Comparison of ENCODE assay signal across 1 cellular context in the genomic region with DNA sequence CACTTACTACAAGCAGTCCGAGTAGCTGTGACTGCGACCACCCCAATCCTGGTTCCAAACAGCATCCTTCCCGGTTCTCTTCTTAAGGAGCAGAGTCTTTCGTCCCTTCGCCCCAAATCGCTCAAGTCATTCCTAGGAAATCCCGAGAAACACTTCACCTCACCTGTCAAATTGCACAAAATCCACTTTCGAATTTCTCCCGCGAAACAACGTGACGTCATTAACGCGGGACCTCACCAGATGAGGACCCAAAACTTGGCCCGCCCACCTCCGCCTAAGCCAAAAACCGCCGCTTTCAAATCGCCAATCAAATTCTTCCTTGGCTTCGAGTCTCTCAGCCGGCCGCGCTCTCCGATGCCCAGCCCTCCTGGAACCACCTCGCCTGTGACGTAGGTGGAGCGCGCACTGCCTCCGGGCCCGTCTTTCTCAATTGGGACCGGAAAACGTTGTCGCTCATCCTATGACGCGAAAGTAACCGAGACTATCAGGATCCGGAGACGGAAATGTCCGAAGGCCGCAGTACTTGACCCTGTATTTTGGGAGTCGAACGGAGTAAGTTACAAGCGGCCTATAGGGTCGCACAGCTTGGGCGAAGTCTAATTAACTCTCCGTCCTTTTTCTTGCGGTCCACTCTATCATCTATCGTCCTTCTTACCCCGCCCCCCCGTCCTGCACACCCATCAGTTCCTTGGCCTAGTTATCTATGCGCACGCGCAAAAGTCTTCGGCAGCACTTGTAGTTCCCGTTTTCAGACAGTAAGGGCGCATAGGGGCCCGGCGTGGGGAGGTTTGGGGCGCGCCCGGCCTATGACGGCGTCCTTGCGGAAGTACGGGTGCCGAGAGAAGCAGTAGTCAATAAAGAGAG.
A peak's percentile ranks its signal among the peaks of the same experiment; 100 is the strongest.
TF ChIP-seq lines count a peak whose summit lies in the region.

TSS of gene LARP7 (plus strand) at position 456 of the 864 bp plus-strand sequence. CDS start 7,527 bp downstream, outside the sequence.
A gene with protein sequence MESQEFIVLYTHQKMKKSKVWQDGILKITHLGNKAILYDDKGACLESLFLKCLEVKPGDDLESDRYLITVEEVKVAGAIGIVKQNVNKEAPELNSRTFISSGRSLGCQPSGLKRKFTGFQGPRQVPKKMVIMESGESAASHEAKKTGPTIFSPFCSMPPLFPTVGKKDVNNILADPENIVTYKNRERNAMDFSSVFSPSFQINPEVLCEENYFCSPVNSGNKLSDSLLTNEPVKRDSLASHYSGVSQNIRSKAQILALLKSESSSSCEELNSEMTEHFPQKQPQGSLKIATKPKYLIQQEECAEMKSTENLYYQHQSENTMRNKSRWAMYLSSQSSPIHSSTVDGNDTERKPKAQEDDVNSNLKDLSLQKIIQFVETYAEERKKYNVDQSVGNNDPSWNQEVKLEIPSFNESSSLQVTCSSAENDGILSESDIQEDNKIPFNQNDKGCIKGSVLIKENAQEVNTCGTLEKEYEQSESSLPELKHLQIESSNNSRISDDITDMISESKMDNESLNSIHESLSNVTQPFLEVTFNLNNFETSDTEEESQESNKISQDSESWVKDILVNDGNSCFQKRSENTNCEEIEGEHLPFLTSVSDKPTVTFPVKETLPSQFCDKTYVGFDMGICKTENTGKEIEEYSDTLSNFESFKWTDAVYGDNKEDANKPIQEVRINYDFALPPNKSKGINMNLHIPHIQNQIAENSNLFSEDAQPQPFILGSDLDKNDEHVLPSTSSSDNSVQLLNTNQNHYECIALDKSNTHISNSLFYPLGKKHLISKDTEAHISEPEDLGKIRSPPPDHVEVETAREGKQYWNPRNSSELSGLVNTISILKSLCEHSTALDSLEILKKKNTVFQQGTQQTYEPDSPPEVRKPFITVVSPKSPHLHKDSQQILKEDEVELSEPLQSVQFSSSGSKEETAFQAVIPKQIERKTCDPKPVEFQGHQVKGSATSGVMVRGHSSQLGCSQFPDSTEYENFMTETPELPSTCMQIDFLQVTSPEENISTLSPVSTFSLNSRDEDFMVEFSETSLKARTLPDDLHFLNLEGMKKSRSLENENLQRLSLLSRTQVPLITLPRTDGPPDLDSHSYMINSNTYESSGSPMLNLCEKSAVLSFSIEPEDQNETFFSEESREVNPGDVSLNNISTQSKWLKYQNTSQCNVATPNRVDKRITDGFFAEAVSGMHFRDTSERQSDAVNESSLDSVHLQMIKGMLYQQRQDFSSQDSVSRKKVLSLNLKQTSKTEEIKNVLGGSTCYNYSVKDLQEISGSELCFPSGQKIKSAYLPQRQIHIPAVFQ (N-terminal part only) (minus strand): TSS at position 222 of the 864 bp plus-strand sequence. CDS start 3,733 bp downstream, outside the sequence.

TF ChIP-seq in HepG2, 621 proteins besides CTCF, POLR2A, EP300 and RAD21 (continued from another document and continues in another):
- peak; percentile 39; the same call in 1 of the 2 replicates for TF ChIP-seq ERF (CRISPR knock-in tag; IDR thresholded peaks at IDR 0.05)
- TF ChIP-seq PLSCR1 (CRISPR knock-in tag; IDR thresholded peaks at IDR 0.05; ENCODE audit: borderline replicate concordance), result no peak
- peak; percentile 29; the same call in 1 of the 2 replicates for TF ChIP-seq NCOA2 (CRISPR knock-in tag; IDR thresholded peaks at IDR 0.05)
- TF ChIP-seq SRSF4 (IDR thresholded peaks at IDR 0.05; ENCODE audit: low read depth, low read length, poor library complexity, severe bottlenecking), result no peak
- TF ChIP-seq, protein P1, sequence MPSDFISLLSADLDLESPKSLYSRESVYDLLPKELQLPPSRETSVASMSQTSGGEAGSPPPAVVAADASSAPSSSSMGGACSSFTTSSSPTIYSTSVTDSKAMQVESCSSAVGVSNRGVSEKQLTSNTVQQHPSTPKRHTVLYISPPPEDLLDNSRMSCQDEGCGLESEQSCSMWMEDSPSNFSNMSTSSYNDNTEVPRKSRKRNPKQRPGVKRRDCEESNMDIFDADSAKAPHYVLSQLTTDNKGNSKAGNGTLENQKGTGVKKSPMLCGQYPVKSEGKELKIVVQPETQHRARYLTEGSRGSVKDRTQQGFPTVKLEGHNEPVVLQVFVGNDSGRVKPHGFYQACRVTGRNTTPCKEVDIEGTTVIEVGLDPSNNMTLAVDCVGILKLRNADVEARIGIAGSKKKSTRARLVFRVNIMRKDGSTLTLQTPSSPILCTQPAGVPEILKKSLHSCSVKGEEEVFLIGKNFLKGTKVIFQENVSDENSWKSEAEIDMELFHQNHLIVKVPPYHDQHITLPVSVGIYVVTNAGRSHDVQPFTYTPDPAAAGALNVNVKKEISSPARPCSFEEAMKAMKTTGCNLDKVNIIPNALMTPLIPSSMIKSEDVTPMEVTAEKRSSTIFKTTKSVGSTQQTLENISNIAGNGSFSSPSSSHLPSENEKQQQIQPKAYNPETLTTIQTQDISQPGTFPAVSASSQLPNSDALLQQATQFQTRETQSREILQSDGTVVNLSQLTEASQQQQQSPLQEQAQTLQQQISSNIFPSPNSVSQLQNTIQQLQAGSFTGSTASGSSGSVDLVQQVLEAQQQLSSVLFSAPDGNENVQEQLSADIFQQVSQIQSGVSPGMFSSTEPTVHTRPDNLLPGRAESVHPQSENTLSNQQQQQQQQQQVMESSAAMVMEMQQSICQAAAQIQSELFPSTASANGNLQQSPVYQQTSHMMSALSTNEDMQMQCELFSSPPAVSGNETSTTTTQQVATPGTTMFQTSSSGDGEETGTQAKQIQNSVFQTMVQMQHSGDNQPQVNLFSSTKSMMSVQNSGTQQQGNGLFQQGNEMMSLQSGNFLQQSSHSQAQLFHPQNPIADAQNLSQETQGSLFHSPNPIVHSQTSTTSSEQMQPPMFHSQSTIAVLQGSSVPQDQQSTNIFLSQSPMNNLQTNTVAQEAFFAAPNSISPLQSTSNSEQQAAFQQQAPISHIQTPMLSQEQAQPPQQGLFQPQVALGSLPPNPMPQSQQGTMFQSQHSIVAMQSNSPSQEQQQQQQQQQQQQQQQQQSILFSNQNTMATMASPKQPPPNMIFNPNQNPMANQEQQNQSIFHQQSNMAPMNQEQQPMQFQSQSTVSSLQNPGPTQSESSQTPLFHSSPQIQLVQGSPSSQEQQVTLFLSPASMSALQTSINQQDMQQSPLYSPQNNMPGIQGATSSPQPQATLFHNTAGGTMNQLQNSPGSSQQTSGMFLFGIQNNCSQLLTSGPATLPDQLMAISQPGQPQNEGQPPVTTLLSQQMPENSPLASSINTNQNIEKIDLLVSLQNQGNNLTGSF (CRISPR knock-in tag; IDR thresholded peaks at IDR 0.05), result no peak
- TF ChIP-seq SALL2 (CRISPR knock-in tag; IDR thresholded peaks at IDR 0.05), result peak; percentile 77
- 0 out of 2 replicates have a peak, but pooled peaks have one; percentile 36 for TF ChIP-seq CEBPG (CRISPR knock-in tag; IDR thresholded peaks at IDR 0.05)
- no peak for TF ChIP-seq ZFYVE20 (CRISPR knock-in tag; IDR thresholded peaks at IDR 0.05; ENCODE audit: borderline replicate concordance, low read depth)
- peak; percentile 97 for TF ChIP-seq KAT8 (CRISPR knock-in tag; IDR thresholded peaks at IDR 0.05)
- TF ChIP-seq, protein P2, sequence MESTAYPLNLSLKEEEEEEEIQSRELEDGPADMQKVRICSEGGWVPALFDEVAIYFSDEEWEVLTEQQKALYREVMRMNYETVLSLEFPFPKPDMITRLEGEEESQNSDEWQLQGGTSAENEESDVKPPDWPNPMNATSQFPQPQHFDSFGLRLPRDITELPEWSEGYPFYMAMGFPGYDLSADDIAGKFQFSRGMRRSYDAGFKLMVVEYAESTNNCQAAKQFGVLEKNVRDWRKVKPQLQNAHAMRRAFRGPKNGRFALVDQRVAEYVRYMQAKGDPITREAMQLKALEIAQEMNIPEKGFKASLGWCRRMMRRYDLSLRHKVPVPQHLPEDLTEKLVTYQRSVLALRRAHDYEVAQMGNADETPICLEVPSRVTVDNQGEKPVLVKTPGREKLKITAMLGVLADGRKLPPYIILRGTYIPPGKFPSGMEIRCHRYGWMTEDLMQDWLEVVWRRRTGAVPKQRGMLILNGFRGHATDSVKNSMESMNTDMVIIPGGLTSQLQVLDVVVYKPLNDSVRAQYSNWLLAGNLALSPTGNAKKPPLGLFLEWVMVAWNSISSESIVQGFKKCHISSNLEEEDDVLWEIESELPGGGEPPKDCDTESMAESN (CRISPR knock-in tag; conservative IDR thresholded peaks at IDR 0.05), result peak; percentile 21; the same call in 1 of the 2 replicates
- TF ChIP-seq KLF12 (CRISPR knock-in tag; IDR thresholded peaks at IDR 0.05; ENCODE audit: borderline replicate concordance), result peak; percentile 64; the same call in 1 of the 2 replicates
- peak; percentile 88 for TF ChIP-seq ZNF501 (CRISPR knock-in tag; IDR thresholded peaks at IDR 0.05)
- TF ChIP-seq MXD4 (CRISPR knock-in tag; IDR thresholded peaks at IDR 0.05), result peak; percentile 80; the same call in 1 of the 2 replicates
- peak; percentile 56; the same call in 1 of the 2 replicates for TF ChIP-seq NFKBIZ (CRISPR knock-in tag; IDR thresholded peaks at IDR 0.05)
- no peak for TF ChIP-seq ZNF644 (CRISPR knock-in tag; IDR thresholded peaks at IDR 0.05; ENCODE audit: low read depth)
- TF ChIP-seq BORCS8-MEF2B (CRISPR knock-in tag; IDR thresholded peaks at IDR 0.05), result peak; percentile 69; the same call in 1 of the 2 replicates
- no peak for TF ChIP-seq CC2D1A (CRISPR knock-in tag; IDR thresholded peaks at IDR 0.05)
- peak; percentile 83 for TF ChIP-seq POLR2G (IDR thresholded peaks at IDR 0.05; ENCODE audit: low read depth, low read length)
- TF ChIP-seq YY1 (IDR thresholded peaks at IDR 0.05; ENCODE audit: insufficient read depth, insufficient replicate concordance, low read depth, low read length), result peak; percentile 17
- TF ChIP-seq ZNF773 (CRISPR knock-in tag; IDR thresholded peaks at IDR 0.05; ENCODE audit: borderline replicate concordance), result no peak
- no peak for TF ChIP-seq ZBTB26 (CRISPR knock-in tag; IDR thresholded peaks at IDR 0.05; ENCODE audit: borderline replicate concordance)
- TF ChIP-seq ZNF883 (CRISPR knock-in tag; IDR thresholded peaks at IDR 0.05; ENCODE audit: not compliant biosample characterization), result no peak
- peak; percentile 99 for TF ChIP-seq KDM5A (IDR thresholded peaks at IDR 0.05; ENCODE audit: borderline replicate concordance, low read length)
- TF ChIP-seq ZNF276 (CRISPR knock-in tag; IDR thresholded peaks at IDR 0.05; ENCODE audit: low read depth), result 0 out of 2 replicates have a peak, but pooled peaks have one; percentile 14
- peak; percentile 72; the same call in 1 of the 2 replicates for TF ChIP-seq ZFP91 (CRISPR knock-in tag; IDR thresholded peaks at IDR 0.05; ENCODE audit: borderline replicate concordance)
- peak; percentile 76; the same call in 1 of the 2 replicates for TF ChIP-seq ZNF264 (CRISPR knock-in tag; IDR thresholded peaks at IDR 0.05)
- TF ChIP-seq ZFAT (CRISPR knock-in tag; conservative IDR thresholded peaks at IDR 0.05), result no peak
- TF ChIP-seq YEATS4 (CRISPR knock-in tag; IDR thresholded peaks at IDR 0.05; ENCODE audit: borderline replicate concordance), result peak; percentile 89
- peak; percentile 60; the same call in 1 of the 2 replicates for TF ChIP-seq ZNF503 (CRISPR knock-in tag; IDR thresholded peaks at IDR 0.05)
- 0 out of 2 replicates have a peak, but pooled peaks have one; percentile 15 for TF ChIP-seq NRL (CRISPR knock-in tag; IDR thresholded peaks at IDR 0.05; ENCODE audit: borderline replicate concordance)
- TF ChIP-seq TRIM24 (CRISPR knock-in tag; IDR thresholded peaks at IDR 0.05), result no peak
- no peak for TF ChIP-seq ZNF282 (IDR thresholded peaks at IDR 0.05; ENCODE audit: partially characterized antibody)
- TF ChIP-seq ZNF891 (CRISPR knock-in tag; IDR thresholded peaks at IDR 0.05), result 0 out of 2 replicates have a peak, but pooled peaks have one; percentile 63
